In genomic region chr1:45767035-45767434, GRCh38 we compare ENCODE assay signal across 19 cellular contexts. TPM values are rescaled to one million over a fixed set of nuclear protein-coding genes. Genes with fewer than 3 reads are reported as not detected.
A peak's percentile ranks its signal among the peaks of the same experiment; 100 is the strongest.
DNase-seq lines count a peak whose midpoint lies in the region; TF ChIP-seq lines count a peak whose summit lies in the region.
"Had no signal": no experiment of that assay in that cellular context is flagged by ENCODE, and none has a peak within 500 bp of the region (broad histone marks: within the 10 kb centered on the region; RNA-seq: fewer than 3 reads in every experiment).

No MANE protein-coding gene starts in this region.

- CTCF ChIA-PET in activated CD4-positive, alpha-beta memory T cell treated with anti-CD3 and anti-CD28 coated beads, Interleukin-2, amount 10 ng/mL, durations not matched to agents 7 days and 5 days (lab: Charles Lee), result no interaction called here

- H3K27me3 Mint-ChIP-seq in activated CD4-positive, alpha-beta memory T cell treated with anti-CD3 and anti-CD28 coated beads, Interleukin-2, amount 10 ng/mL, durations not matched to agents 7 days and 5 days, result peaks cover 5% of the 10 kb centered on the region
- H3K27me3 Mint-ChIP-seq: activated naive CD8-positive, alpha-beta T cell treated with anti-CD3 and anti-CD28 coated beads, Interleukin-2, amount 50 U/mL, for 24 hours had no signal

- H3K27ac ChIP-seq in fibroblast of lung (ENCODE audit: insufficient read depth, low read length), result no peak overlapping the region
- H3K27ac ChIP-seq: Peyer's patch, prostate gland, vagina, VCaP had no signal

- no peaks in the 10 kb centered on the region for H3K36me3 Mint-ChIP-seq in activated CD4-positive, alpha-beta memory T cell treated with anti-CD3 and anti-CD28 coated beads, Interleukin-2, amount 10 ng/mL, durations not matched to agents 7 days and 5 days (ENCODE audit: low read depth)

- no peaks in the 10 kb centered on the region for H3K4me1 Mint-ChIP-seq in activated CD4-positive, alpha-beta memory T cell treated with anti-CD3 and anti-CD28 coated beads, Interleukin-2, amount 10 ng/mL, durations not matched to agents 7 days and 5 days
- H3K4me1 Mint-ChIP-seq: activated naive CD8-positive, alpha-beta T cell treated with anti-CD3 and anti-CD28 coated beads, Interleukin-2, amount 50 U/mL, for 24 hours had no signal

- no peaks in the 10 kb centered on the region for H3K79me2 ChIP-seq in fibroblast of lung (ENCODE audit: control insufficient read depth, insufficient read depth, low read length)

- H3K27me3 ChIP-seq in fibroblast of lung (ENCODE audit: control insufficient read depth, insufficient read depth, low read length), result no peaks in the 10 kb centered on the region
- H3K27me3 ChIP-seq: BE2C, Peyer's patch, vagina had no signal

- H2AFZ ChIP-seq in fibroblast of lung (ENCODE audit: low read length), result no peak overlapping the region

- H3K9me3 Mint-ChIP-seq in activated CD4-positive, alpha-beta memory T cell treated with anti-CD3 and anti-CD28 coated beads, Interleukin-2, amount 10 ng/mL, durations not matched to agents 7 days and 5 days, result no peaks in the 10 kb centered on the region
- H3K9me3 Mint-ChIP-seq: activated CD8-positive, alpha-beta T cell treated with anti-CD3 and anti-CD28 coated beads for 36 hours; activated naive CD8-positive, alpha-beta T cell treated with anti-CD3 and anti-CD28 coated beads, Interleukin-2, amount 50 U/mL, for 24 hours; activated T-helper 1 cell treated with anti-CD3 and anti-CD28 coated beads, Interleukin-12 subunit alpha, Interleukin-12 subunit beta, Interleukin-2, Interleukin-4 antibody, amounts not matched to agents 30 ng/mL and 10 ng/mL and 1 ng/mL, durations not matched to agents 14 hours and 24 hours and 36 hours had no signal

- POLR2A ChIA-PET in activated CD4-positive, alpha-beta memory T cell treated with anti-CD3 and anti-CD28 coated beads, Interleukin-2, amount 10 ng/mL, durations not matched to agents 7 days and 5 days (lab: Charles Lee), result no interaction called here

- H3K9ac ChIP-seq in fibroblast of lung (ENCODE audit: insufficient read depth, low read length), result no peak overlapping the region

- no peaks in the 10 kb centered on the region for H4K20me1 ChIP-seq in fibroblast of lung (ENCODE audit: control insufficient read depth, extremely low read depth, insufficient read depth, low read length)

- no peaks in the 10 kb centered on the region for H3K4me1 ChIP-seq in fibroblast of lung (ENCODE audit: control insufficient read depth, extremely low read depth, insufficient read depth, low read length)
- H3K4me1 ChIP-seq: BE2C, Peyer's patch, prostate gland, vagina had no signal

- peak; percentile 62 for DNase-seq in Caki2 (ENCODE audit: low read depth)
- peak; percentile 63 for DNase-seq in LHCN-M2 (ENCODE audit: low read depth)
- DNase-seq in fibroblast of lung (ENCODE audit: low read depth in 2 of 2), result peak; percentile 33 to 59
- DNase-seq in renal cortical epithelial cell (ENCODE audit: low read depth), result peak; percentile 10
- no peak for DNase-seq in midbrain (lab: John Stamatoyannopoulos, UW)
- no peak for DNase-seq in activated CD4-positive, alpha-beta memory T cell treated with anti-CD3 and anti-CD28 coated beads, Interleukin-2, amount 10 ng/mL, durations not matched to agents 7 days and 5 days
- no peak for DNase-seq in pons (ENCODE audit: low spot score)
- DNase-seq in NCI-H1092 treated with DMSO at 0.1 percent for 48 hours (lab: John Stamatoyannopoulos, UW), result no peak
- DNase-seq: activated CD8-positive, alpha-beta T cell treated with anti-CD3 and anti-CD28 coated beads for 36 hours; activated naive CD8-positive, alpha-beta T cell treated with anti-CD3 and anti-CD28 coated beads, Interleukin-2, amount 50 U/mL, for 24 hours; BE2C; DMS153; NCI-H2171; NCI-H774; Peyer's patch had no signal

- in situ Hi-C loops in Caki2 (cut with HindIII; ENCODE audit: low pct_unique_long_range_greater_than_20kb, low sequenced_read_pairs), result no loop called here

- H3K9me3 ChIP-seq in fibroblast of lung (ENCODE audit: control insufficient read depth, insufficient read depth, low read depth, low read length), result no peaks in the 10 kb centered on the region
- H3K9me3 ChIP-seq: BE2C, Peyer's patch, prostate gland, vagina had no signal

- no peak for TF ChIP-seq CTCF in fibroblast of lung (conservative IDR thresholded peaks at IDR 0.05 in 1 of 2, IDR thresholded peaks at IDR 0.05 in 1 of 2; ENCODE audit: low read depth in 1 of 2, low read length in 2 of 2)

- H3K4me3 ChIP-seq in fibroblast of lung (replicated peaks in 1 of 4; ENCODE audit: control extremely low read depth in 1 of 4, insufficient read depth in 1 of 4, low read depth in 3 of 4, low read length in 4 of 4), result no peak overlapping the region
- H3K4me3 ChIP-seq: Peyer's patch, prostate gland, vagina had no signal

- H3K27ac Mint-ChIP-seq in activated CD4-positive, alpha-beta memory T cell treated with anti-CD3 and anti-CD28 coated beads, Interleukin-2, amount 10 ng/mL, durations not matched to agents 7 days and 5 days, result no peak overlapping the region
- H3K27ac Mint-ChIP-seq: activated CD8-positive, alpha-beta T cell treated with anti-CD3 and anti-CD28 coated beads for 36 hours; activated naive CD8-positive, alpha-beta T cell treated with anti-CD3 and anti-CD28 coated beads, Interleukin-2, amount 50 U/mL, for 24 hours; activated T-helper 1 cell treated with anti-CD3 and anti-CD28 coated beads, Interleukin-12 subunit alpha, Interleukin-12 subunit beta, Interleukin-2, Interleukin-4 antibody, amounts not matched to agents 30 ng/mL and 10 ng/mL and 1 ng/mL, durations not matched to agents 14 hours and 24 hours and 36 hours had no signal

- H3K4me2 ChIP-seq in fibroblast of lung (ENCODE audit: extremely low read depth, insufficient read depth, low read length), result peak overlapping the region; percentile 9

- H3K4me3 Mint-ChIP-seq in activated CD4-positive, alpha-beta memory T cell treated with anti-CD3 and anti-CD28 coated beads, Interleukin-2, amount 10 ng/mL, durations not matched to agents 7 days and 5 days, result no peak overlapping the region
- H3K4me3 Mint-ChIP-seq: activated CD8-positive, alpha-beta T cell treated with anti-CD3 and anti-CD28 coated beads for 36 hours; activated naive CD8-positive, alpha-beta T cell treated with anti-CD3 and anti-CD28 coated beads, Interleukin-2, amount 50 U/mL, for 24 hours; activated T-helper 1 cell treated with anti-CD3 and anti-CD28 coated beads, Interleukin-12 subunit alpha, Interleukin-12 subunit beta, Interleukin-2, Interleukin-4 antibody, amounts not matched to agents 30 ng/mL and 10 ng/mL and 1 ng/mL, durations not matched to agents 14 hours and 24 hours and 36 hours had no signal

- H3K36me3 ChIP-seq in fibroblast of lung (ENCODE audit: control insufficient read depth, insufficient read depth, low read length), result no peaks in the 10 kb centered on the region
- H3K36me3 ChIP-seq: BE2C, Peyer's patch, prostate gland, vagina had no signal

RNA-seq across cellular contexts. Expression of gene IPP, which starts 16.6 kb away (rescaled TPM):
- 2.5 and 5.1 TPM in 2 replicates for total RNA-seq in Caki2 (2014; rRNA removed; shearing (Covaris generic); ENCODE audit: low replicate concordance)
- total RNA-seq in LHCN-M2 (2014; rRNA removed) (10.8 and 11.5 TPM in 2 replicates), fibroblast of lung (10.3 and 15.2 TPM in 2 replicates), renal cortical epithelial cell (8.2 and 18.4 TPM in 2 replicates)
- 10.8 TPM for polyA plus RNA-seq in LHCN-M2 (2012)
- 9.9 and 11.0 TPM in 2 replicates for polyA plus RNA-seq in fibroblast of lung
- polyA plus RNA-seq in fibroblast of lung (2012), result 10.3 and 11.6 TPM in 2 replicates
- 2.2 and 2.9 TPM in 2 replicates for polyA minus RNA-seq in fibroblast of lung (ENCODE audit: low replicate concordance)
- total RNA-seq in activated CD4-positive, alpha-beta memory T cell treated with anti-CD3 and anti-CD28 coated beads, Interleukin-2, amount 10 ng/mL, durations not matched to agents 7 days and 5 days, result 10 to 100 TPM; 14.5 to 14.7 TPM

RNA-seq across cellular contexts. Expression of gene MAST2, which starts 36.4 kb away (rescaled TPM):
- 25.5 and 27.5 TPM in 2 replicates for total RNA-seq in Caki2 (2014; rRNA removed; shearing (Covaris generic); ENCODE audit: low replicate concordance)
- total RNA-seq in LHCN-M2 (2014; rRNA removed) (30.3 and 51.4 TPM in 2 replicates), fibroblast of lung (17.5 and 24.9 TPM in 2 replicates), renal cortical epithelial cell (8.2 and 24.8 TPM in 2 replicates)
- 30.4 TPM for polyA plus RNA-seq in LHCN-M2 (2012)
- polyA plus RNA-seq in fibroblast of lung, result 17.5 and 24.1 TPM in 2 replicates
- 16.3 and 21.0 TPM in 2 replicates for polyA plus RNA-seq in fibroblast of lung (2012)
- polyA minus RNA-seq in fibroblast of lung (ENCODE audit: low replicate concordance), result 42.1 and 45.3 TPM in 2 replicates
- 10 to 100 TPM; 25.4 to 27.8 TPM for total RNA-seq in activated CD4-positive, alpha-beta memory T cell treated with anti-CD3 and anti-CD28 coated beads, Interleukin-2, amount 10 ng/mL, durations not matched to agents 7 days and 5 days

Comparison
In these comparisons a context has a peak if more than half of its experiments do, and no peak if none do; other contexts are left out.
1. DNase-seq: peak in Caki2 (single experiment), LHCN-M2 (single experiment), fibroblast of lung (2 of 2) and renal cortical epithelial cell (single experiment); none in midbrain (single experiment), activated CD4-positive, alpha-beta memory T cell treated with anti-CD3 and anti-CD28 coated beads, Interleukin-2, amount 10 ng/mL, durations not matched to agents 7 days and 5 days (single experiment), pons (single experiment) and NCI-H1092 treated with DMSO at 0.1 percent for 48 hours (single experiment).